Comparison of ENCODE assay signal across 19 cellular contexts in genomic region chr11:104892723-104893511, GRCh38.
DNase-seq lines count a peak whose midpoint lies in the region; ATAC-seq, FAIRE-seq and TF ChIP-seq lines count a peak whose summit lies in the region.
"Had no signal": no experiment of that assay in that cellular context is flagged by ENCODE, and none has a peak within 500 bp of the region (broad histone marks: within the 10 kb centered on the region; RNA-seq: fewer than 3 reads in every experiment).

No MANE protein-coding gene starts in this region.

- no peak for ATAC-seq in GM18520 (IDR thresholded peaks at IDR 0.05; ENCODE audit: unreplicated experiment)

- H3K27me3 ChIP-seq in brain microvascular endothelial cell (replicated peaks): no peaks in the 10 kb centered on the region
- no peaks in the 10 kb centered on the region for H3K27me3 ChIP-seq in subcutaneous abdominal adipose tissue (ENCODE audit: control insufficient read depth in 5 of 5, insufficient read depth in 4 of 5, low read length in 5 of 5)
- H3K27me3 ChIP-seq: BE2C, heart right ventricle, Peyer's patch, thyroid gland had no signal

- H3K36me3 ChIP-seq in brain microvascular endothelial cell (replicated peaks) (no peaks in the 10 kb centered on the region), subcutaneous abdominal adipose tissue (ENCODE audit: control insufficient read depth in 5 of 5, insufficient read depth in 5 of 5, low read length in 5 of 5) (peaks cover 0 to 5% (median 0%) of the 10 kb centered on the region in 5 donors)
- H3K36me3 ChIP-seq: BE2C, Peyer's patch, thyroid gland had no signal

- no peak for TF ChIP-seq CTCF in brain microvascular endothelial cell (IDR thresholded peaks at IDR 0.05; ENCODE audit: low read depth, low read length, missing control alignments)

- no peak overlapping the region for H3K9ac ChIP-seq in subcutaneous abdominal adipose tissue (ENCODE audit: low read length in 5 of 5)

- DNase-seq in HTR-8/SVneo (ENCODE audit: insufficient read length, low spot score) (peak; percentile 8), brain microvascular endothelial cell (peak; percentile 69), kidney glomerular epithelial cell (lab: John Stamatoyannopoulos, UW) (peak; percentile 69)
- DNase-seq in activated effector memory CD4-positive, alpha-beta T cell treated with anti-CD3 and anti-CD28 coated beads, Interleukin-2, amount 50 U/mL, for 16 hours: no peak
- no peak for DNase-seq in activated CD4-positive, alpha-beta T cell treated with anti-CD3 and anti-CD28 coated beads, Interleukin-2, amount 50 U/mL, for 48 hours
- DNase-seq: activated T-cell treated with anti-CD3 and anti-CD28 coated beads, Interleukin-2, amount 50 U/mL, for 24 hours; BE2C; cerebellar nuclear complex; heart right ventricle; MV-4-11; NCI-H2029 treated with DMSO at 0.1 percent for 48 hours; NCI-H774; Peyer's patch; thyroid gland had no signal

- peak; percentile 13 for FAIRE-seq in HTR-8/SVneo (lab: Jason Lieb, UNC)
- FAIRE-seq: D721Med, keratinocyte had no signal

- in situ Hi-C loops in brain microvascular endothelial cell (cut with HindIII; ENCODE audit: low pct_ligation_motif_present, low sequenced_read_pairs): no loop called here

- no peak overlapping the region for H3K4me3 ChIP-seq in brain microvascular endothelial cell (ENCODE audit: low read depth, low read length)
- no peak overlapping the region for H3K4me3 ChIP-seq in subcutaneous abdominal adipose tissue (ENCODE audit: low read depth in 1 of 5, low read length in 5 of 5)
- H3K4me3 ChIP-seq: heart right ventricle, Peyer's patch, skin epidermis, thyroid gland had no signal

- H3K4me1 ChIP-seq in subcutaneous abdominal adipose tissue (ENCODE audit: control insufficient read depth in 5 of 5, insufficient read depth in 5 of 5, low read length in 5 of 5): peaks cover 0 to 36% (median 20%) of the 10 kb centered on the region in 5 donors
- H3K4me1 ChIP-seq: BE2C, Peyer's patch, thyroid gland had no signal

- H3K9me3 ChIP-seq in subcutaneous abdominal adipose tissue (ENCODE audit: control insufficient read depth in 5 of 5, low read length in 5 of 5): no peaks in the 10 kb centered on the region
- H3K9me3 ChIP-seq: BE2C, heart right ventricle, Peyer's patch, thyroid gland had no signal

- peak overlapping the region; percentile 86 for H3K27ac ChIP-seq in brain microvascular endothelial cell
- H3K27ac ChIP-seq in subcutaneous abdominal adipose tissue (ENCODE audit: low read depth, low read length): peak overlapping the region; percentile 42
- H3K27ac ChIP-seq: Peyer's patch, skin epidermis had no signal

Comparison
In these comparisons a context has a peak if more than half of its experiments do, and no peak if none do; other contexts are left out.
1. DNase-seq: peak in HTR-8/SVneo (single experiment), brain microvascular endothelial cell (single experiment) and kidney glomerular epithelial cell (single experiment); none in activated effector memory CD4-positive, alpha-beta T cell treated with anti-CD3 and anti-CD28 coated beads, Interleukin-2, amount 50 U/mL, for 16 hours (single experiment) and activated CD4-positive, alpha-beta T cell treated with anti-CD3 and anti-CD28 coated beads, Interleukin-2, amount 50 U/mL, for 48 hours (0 of 2).